8 cellular contexts compared by ENCODE assay signal in the genomic region with DNA sequence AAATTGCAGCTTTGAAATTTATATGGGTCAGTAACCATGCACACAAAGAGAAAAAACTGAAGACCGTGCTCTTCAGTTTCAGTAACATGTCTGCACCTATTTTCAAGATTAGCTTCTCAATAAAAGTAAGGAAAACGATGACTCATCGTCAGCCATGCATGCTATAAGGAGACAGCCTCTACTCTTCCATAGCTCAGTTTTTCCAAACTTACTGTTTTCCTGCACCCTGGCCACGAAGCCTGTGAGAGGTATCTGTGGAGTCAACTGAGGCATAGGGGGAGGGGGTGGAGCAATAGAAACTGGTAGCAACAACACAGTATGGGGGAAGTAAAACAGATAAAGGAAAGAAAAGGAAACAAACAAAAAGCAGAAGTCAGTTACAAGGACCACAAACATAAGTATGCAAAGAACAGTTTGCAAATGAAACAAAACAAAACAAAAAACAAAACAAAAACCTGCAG. TPM values are rescaled to one million over a fixed set of nuclear protein-coding genes. Genes with fewer than 3 reads are reported as not detected.
A peak's percentile ranks its signal among the peaks of the same experiment; 100 is the strongest.
DNase-seq lines count a peak whose midpoint lies in the region; ATAC-seq and TF ChIP-seq lines count a peak whose summit lies in the region.

No MANE protein-coding gene starts in this region.

- no peak overlapping the region for H3K4me3 Mint-ChIP-seq in activated CD4-positive, alpha-beta T cell treated with anti-CD3 and anti-CD28 coated beads for 36 hours

- no peak for ATAC-seq in activated CD4-positive, alpha-beta T cell treated with anti-CD3 and anti-CD28 coated beads for 36 hours
- ATAC-seq in HG02938 (IDR thresholded peaks at IDR 0.05; ENCODE audit: unreplicated experiment), result peak; percentile 97

- CTCF ChIA-PET in activated CD4-positive, alpha-beta T cell treated with anti-CD3 and anti-CD28 coated beads for 36 hours (lab: Charles Lee), result interaction anchor here (0.5 to 2.2 kb wide), 10 partner anchors 8 to 414 kb away, joined by 3 to 8 read pairs (median 3); no protein-coding TSS in a partner anchor

- intact Hi-C loops in activated CD4-positive, alpha-beta T cell treated with anti-CD3 and anti-CD28 coated beads for 36 hours (cut with DNase I, micrococcal nuclease), result no loop called here

- H3K36me3 Mint-ChIP-seq in activated CD4-positive, alpha-beta T cell treated with anti-CD3 and anti-CD28 coated beads for 36 hours (ENCODE audit: low read depth), result peaks cover 20% of the 10 kb centered on the region

- H3K4me3 ChIP-seq in fibroblast of villous mesenchyme (ENCODE audit: low read depth, low read length), result no peak overlapping the region

- H3K27me3 Mint-ChIP-seq in activated CD4-positive, alpha-beta T cell treated with anti-CD3 and anti-CD28 coated beads for 36 hours, result no peaks in the 10 kb centered on the region

- no peaks in the 10 kb centered on the region for H3K9me3 Mint-ChIP-seq in activated CD4-positive, alpha-beta T cell treated with anti-CD3 and anti-CD28 coated beads for 36 hours (ENCODE audit: low read depth)

- POLR2A ChIA-PET in activated CD4-positive, alpha-beta T cell treated with anti-CD3 and anti-CD28 coated beads for 36 hours (lab: Charles Lee), result no interaction called here

- DNase-seq in activated CD4-positive, alpha-beta T cell treated with anti-CD3 and anti-CD28 coated beads for 36 hours, result no peak
- DNase-seq in activated CD4-positive, alpha-beta T cell treated with anti-CD3 and anti-CD28 coated beads, Interleukin-2, amount 50 U/mL, for 48 hours, result no peak
- DNase-seq in OCI-M1 (lab: John Stamatoyannopoulos, UW), result peak; percentile 77
- peak; percentile 65 for DNase-seq in fibroblast of villous mesenchyme (ENCODE audit: low read depth)
- no peak for DNase-seq in activated CD8-positive, alpha-beta memory T cell treated with anti-CD3 and anti-CD28 coated beads for 24 hours
- no peak for DNase-seq in anterior cingulate cortex (lab: John Stamatoyannopoulos, UW)
- no peak for DNase-seq in NCI-H1930 (lab: John Stamatoyannopoulos, UW)

- no peak for TF ChIP-seq CTCF in fibroblast of villous mesenchyme (IDR thresholded peaks at IDR 0.05; ENCODE audit: insufficient read depth, low read depth, low read length)

- H3K4me1 Mint-ChIP-seq in activated CD4-positive, alpha-beta T cell treated with anti-CD3 and anti-CD28 coated beads for 36 hours, result peaks cover 5% of the 10 kb centered on the region

- H3K27ac Mint-ChIP-seq in activated CD4-positive, alpha-beta T cell treated with anti-CD3 and anti-CD28 coated beads for 36 hours, result peak overlapping the region; percentile 64

RNA-seq across cellular contexts. Expression of a gene that starts 58.0 kb away (rescaled TPM):
- total RNA-seq in activated CD4-positive, alpha-beta T cell treated with anti-CD3 and anti-CD28 coated beads for 36 hours, result 10 to 100 TPM; 16.1 to 20.7 TPM
- 4.2 and 6.0 TPM in 2 replicates for total RNA-seq in fibroblast of villous mesenchyme

Comparison
In these comparisons a context has a peak if more than half of its experiments do, and no peak if none do; other contexts are left out.
1. DNase-seq: peak in OCI-M1 (single experiment) and fibroblast of villous mesenchyme (single experiment); none in activated CD4-positive, alpha-beta T cell treated with anti-CD3 and anti-CD28 coated beads for 36 hours (single experiment), activated CD4-positive, alpha-beta T cell treated with anti-CD3 and anti-CD28 coated beads, Interleukin-2, amount 50 U/mL, for 48 hours (0 of 2), activated CD8-positive, alpha-beta memory T cell treated with anti-CD3 and anti-CD28 coated beads for 24 hours (single experiment), anterior cingulate cortex (0 of 58) and NCI-H1930 (0 of 2).